ENCODE assay signal across 2 cellular contexts in genomic region chr9:134666801-134667200, GRCh38.
A peak's percentile ranks its signal among the peaks of the same experiment; 100 is the strongest.
TF ChIP-seq lines count a peak whose summit lies in the region.

No MANE protein-coding gene starts in this region.

TF ChIP-seq in SK-N-SH, 30 proteins besides CTCF, POLR2A, EP300 and RAD21 (continued from another document):
- peak; percentile 84 for TF ChIP-seq PBX3 (IDR thresholded peaks at IDR 0.05)
- no peak for TF ChIP-seq RFX5 (IDR thresholded peaks at IDR 0.05; ENCODE audit: low read length)

TF ChIP-seq in SK-N-SH treated with all-trans-retinoic acid at 6 μM for 48 hours, 23 proteins besides CTCF, POLR2A, EP300 and RAD21 (continued from another document):
- TF ChIP-seq, protein P1, sequence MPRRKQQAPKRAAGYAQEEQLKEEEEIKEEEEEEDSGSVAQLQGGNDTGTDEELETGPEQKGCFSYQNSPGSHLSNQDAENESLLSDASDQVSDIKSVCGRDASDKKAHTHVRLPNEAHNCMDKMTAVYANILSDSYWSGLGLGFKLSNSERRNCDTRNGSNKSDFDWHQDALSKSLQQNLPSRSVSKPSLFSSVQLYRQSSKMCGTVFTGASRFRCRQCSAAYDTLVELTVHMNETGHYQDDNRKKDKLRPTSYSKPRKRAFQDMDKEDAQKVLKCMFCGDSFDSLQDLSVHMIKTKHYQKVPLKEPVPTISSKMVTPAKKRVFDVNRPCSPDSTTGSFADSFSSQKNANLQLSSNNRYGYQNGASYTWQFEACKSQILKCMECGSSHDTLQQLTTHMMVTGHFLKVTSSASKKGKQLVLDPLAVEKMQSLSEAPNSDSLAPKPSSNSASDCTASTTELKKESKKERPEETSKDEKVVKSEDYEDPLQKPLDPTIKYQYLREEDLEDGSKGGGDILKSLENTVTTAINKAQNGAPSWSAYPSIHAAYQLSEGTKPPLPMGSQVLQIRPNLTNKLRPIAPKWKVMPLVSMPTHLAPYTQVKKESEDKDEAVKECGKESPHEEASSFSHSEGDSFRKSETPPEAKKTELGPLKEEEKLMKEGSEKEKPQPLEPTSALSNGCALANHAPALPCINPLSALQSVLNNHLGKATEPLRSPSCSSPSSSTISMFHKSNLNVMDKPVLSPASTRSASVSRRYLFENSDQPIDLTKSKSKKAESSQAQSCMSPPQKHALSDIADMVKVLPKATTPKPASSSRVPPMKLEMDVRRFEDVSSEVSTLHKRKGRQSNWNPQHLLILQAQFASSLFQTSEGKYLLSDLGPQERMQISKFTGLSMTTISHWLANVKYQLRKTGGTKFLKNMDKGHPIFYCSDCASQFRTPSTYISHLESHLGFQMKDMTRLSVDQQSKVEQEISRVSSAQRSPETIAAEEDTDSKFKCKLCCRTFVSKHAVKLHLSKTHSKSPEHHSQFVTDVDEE (CRISPR knock-in tag; IDR thresholded peaks at IDR 0.05) = no peak
- TF ChIP-seq SNAI2 (CRISPR knock-in tag; IDR thresholded peaks at IDR 0.05) (no peak), ESRRG (CRISPR knock-in tag; IDR thresholded peaks at IDR 0.05) (no peak), ZNF8 (CRISPR knock-in tag; IDR thresholded peaks at IDR 0.05) (no peak), TCF4 (CRISPR knock-in tag; IDR thresholded peaks at IDR 0.05; ENCODE audit: borderline replicate concordance) (no peak), ARNTL (CRISPR knock-in tag; IDR thresholded peaks at IDR 0.05; ENCODE audit: borderline replicate concordance, low read depth) (no peak)
TF ChIP-seq in SK-N-SH treated with all-trans-retinoic acid at 6 μM for 48 hours: peak in this region for 0.
